Comparison of ENCODE assay signal across 1 cellular context in the genomic region with DNA sequence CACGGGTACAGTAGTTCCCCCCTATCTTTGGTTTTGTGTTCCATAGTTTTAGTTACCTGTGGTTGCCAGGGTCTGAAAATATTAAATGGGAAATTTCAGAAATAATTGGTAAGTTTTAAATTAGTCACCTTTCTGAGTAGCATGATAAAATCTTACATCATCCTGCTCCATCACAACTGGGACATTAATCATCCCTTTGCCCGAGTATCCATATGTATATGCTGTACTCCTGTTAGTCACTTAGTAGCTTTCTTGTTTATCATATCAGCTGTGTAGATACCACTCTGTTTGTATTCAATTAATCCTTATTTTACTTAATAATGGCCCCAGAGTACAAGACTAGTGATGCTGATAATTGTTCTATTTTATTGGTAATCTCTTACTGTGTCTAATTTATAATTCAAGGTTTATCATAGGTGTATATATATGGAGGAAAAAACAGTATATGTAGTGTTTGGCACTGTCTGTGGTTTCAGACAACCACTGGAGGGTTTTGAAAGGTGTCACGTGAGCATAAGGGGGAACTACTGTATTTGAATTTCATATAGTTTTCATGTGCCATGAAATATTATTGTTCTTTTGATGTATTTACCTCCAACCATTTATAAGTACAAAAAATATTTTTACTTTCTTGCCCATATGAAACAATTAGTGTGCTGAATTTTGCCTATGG.
TF ChIP-seq lines count a peak whose summit lies in the region.

No MANE protein-coding gene starts in this region.

TF ChIP-seq in HepG2, 621 proteins besides CTCF, POLR2A, EP300 and RAD21:
- TF ChIP-seq, protein P1, sequence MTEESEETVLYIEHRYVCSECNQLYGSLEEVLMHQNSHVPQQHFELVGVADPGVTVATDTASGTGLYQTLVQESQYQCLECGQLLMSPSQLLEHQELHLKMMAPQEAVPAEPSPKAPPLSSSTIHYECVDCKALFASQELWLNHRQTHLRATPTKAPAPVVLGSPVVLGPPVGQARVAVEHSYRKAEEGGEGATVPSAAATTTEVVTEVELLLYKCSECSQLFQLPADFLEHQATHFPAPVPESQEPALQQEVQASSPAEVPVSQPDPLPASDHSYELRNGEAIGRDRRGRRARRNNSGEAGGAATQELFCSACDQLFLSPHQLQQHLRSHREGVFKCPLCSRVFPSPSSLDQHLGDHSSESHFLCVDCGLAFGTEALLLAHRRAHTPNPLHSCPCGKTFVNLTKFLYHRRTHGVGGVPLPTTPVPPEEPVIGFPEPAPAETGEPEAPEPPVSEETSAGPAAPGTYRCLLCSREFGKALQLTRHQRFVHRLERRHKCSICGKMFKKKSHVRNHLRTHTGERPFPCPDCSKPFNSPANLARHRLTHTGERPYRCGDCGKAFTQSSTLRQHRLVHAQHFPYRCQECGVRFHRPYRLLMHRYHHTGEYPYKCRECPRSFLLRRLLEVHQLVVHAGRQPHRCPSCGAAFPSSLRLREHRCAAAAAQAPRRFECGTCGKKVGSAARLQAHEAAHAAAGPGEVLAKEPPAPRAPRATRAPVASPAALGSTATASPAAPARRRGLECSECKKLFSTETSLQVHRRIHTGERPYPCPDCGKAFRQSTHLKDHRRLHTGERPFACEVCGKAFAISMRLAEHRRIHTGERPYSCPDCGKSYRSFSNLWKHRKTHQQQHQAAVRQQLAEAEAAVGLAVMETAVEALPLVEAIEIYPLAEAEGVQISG (CRISPR knock-in tag; IDR thresholded peaks at IDR 0.05) = no peak
- TF ChIP-seq, protein P2, sequence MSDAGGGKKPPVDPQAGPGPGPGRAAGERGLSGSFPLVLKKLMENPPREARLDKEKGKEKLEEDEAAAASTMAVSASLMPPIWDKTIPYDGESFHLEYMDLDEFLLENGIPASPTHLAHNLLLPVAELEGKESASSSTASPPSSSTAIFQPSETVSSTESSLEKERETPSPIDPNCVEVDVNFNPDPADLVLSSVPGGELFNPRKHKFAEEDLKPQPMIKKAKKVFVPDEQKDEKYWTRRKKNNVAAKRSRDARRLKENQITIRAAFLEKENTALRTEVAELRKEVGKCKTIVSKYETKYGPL (CRISPR knock-in tag; IDR thresholded peaks at IDR 0.05) = no peak
- TF ChIP-seq MTF1 (CRISPR knock-in tag; IDR thresholded peaks at IDR 0.05) = no peak
- TF ChIP-seq RFX3 (CRISPR knock-in tag; IDR thresholded peaks at IDR 0.05) = no peak
- TF ChIP-seq, protein P3, sequence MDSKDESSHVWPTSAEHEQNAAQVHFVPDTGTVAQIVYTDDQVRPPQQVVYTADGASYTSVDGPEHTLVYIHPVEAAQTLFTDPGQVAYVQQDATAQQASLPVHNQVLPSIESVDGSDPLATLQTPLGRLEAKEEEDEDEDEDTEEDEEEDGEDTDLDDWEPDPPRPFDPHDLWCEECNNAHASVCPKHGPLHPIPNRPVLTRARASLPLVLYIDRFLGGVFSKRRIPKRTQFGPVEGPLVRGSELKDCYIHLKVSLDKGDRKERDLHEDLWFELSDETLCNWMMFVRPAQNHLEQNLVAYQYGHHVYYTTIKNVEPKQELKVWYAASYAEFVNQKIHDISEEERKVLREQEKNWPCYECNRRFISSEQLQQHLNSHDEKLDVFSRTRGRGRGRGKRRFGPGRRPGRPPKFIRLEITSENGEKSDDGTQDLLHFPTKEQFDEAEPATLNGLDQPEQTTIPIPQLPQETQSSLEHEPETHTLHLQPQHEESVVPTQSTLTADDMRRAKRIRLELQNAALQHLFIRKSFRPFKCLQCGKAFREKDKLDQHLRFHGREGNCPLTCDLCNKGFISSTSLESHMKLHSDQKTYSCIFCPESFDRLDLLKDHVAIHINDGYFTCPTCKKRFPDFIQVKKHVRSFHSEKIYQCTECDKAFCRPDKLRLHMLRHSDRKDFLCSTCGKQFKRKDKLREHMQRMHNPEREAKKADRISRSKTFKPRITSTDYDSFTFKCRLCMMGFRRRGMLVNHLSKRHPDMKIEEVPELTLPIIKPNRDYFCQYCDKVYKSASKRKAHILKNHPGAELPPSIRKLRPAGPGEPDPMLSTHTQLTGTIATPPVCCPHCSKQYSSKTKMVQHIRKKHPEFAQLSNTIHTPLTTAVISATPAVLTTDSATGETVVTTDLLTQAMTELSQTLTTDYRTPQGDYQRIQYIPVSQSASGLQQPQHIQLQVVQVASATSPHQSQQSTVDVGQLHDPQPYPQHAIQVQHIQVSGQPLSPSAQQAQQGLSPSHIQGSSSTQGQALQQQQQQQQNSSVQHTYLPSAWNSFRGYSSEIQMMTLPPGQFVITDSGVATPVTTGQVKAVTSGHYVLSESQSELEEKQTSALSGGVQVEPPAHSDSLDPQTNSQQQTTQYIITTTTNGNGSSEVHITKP (CRISPR knock-in tag; IDR thresholded peaks at IDR 0.05; ENCODE audit: low read depth) = no peak
- no peak for TF ChIP-seq NPAS2 (CRISPR knock-in tag; IDR thresholded peaks at IDR 0.05; ENCODE audit: borderline replicate concordance)
- no peak for TF ChIP-seq ZSCAN29 (CRISPR knock-in tag; conservative IDR thresholded peaks at IDR 0.05)
- TF ChIP-seq TBL1XR1 (IDR thresholded peaks at IDR 0.05; ENCODE audit: borderline replicate concordance, low read length, partially characterized antibody) = no peak
- no peak for TF ChIP-seq ZNF180 (CRISPR knock-in tag; IDR thresholded peaks at IDR 0.05; ENCODE audit: borderline replicate concordance, low read depth)
- no peak for TF ChIP-seq ZSCAN12 (CRISPR knock-in tag; IDR thresholded peaks at IDR 0.05)
- TF ChIP-seq, protein P4, sequence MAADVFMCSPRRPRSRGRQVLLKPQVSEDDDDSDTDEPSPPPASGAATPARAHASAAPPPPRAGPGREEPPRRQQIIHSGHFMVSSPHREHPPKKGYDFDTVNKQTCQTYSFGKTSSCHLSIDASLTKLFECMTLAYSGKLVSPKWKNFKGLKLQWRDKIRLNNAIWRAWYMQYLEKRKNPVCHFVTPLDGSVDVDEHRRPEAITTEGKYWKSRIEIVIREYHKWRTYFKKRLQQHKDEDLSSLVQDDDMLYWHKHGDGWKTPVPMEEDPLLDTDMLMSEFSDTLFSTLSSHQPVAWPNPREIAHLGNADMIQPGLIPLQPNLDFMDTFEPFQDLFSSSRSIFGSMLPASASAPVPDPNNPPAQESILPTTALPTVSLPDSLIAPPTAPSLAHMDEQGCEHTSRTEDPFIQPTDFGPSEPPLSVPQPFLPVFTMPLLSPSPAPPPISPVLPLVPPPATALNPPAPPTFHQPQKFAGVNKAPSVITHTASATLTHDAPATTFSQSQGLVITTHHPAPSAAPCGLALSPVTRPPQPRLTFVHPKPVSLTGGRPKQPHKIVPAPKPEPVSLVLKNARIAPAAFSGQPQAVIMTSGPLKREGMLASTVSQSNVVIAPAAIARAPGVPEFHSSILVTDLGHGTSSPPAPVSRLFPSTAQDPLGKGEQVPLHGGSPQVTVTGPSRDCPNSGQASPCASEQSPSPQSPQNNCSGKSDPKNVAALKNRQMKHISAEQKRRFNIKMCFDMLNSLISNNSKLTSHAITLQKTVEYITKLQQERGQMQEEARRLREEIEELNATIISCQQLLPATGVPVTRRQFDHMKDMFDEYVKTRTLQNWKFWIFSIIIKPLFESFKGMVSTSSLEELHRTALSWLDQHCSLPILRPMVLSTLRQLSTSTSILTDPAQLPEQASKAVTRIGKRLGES (CRISPR knock-in tag; IDR thresholded peaks at IDR 0.05; ENCODE audit: borderline replicate concordance) = no peak
- no peak for TF ChIP-seq ZBTB21 (CRISPR knock-in tag; IDR thresholded peaks at IDR 0.05)
- TF ChIP-seq, protein P5, sequence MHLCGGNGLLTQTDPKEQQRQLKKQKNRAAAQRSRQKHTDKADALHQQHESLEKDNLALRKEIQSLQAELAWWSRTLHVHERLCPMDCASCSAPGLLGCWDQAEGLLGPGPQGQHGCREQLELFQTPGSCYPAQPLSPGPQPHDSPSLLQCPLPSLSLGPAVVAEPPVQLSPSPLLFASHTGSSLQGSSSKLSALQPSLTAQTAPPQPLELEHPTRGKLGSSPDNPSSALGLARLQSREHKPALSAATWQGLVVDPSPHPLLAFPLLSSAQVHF (CRISPR knock-in tag; IDR thresholded peaks at IDR 0.05) = no peak
- TF ChIP-seq, protein P6, sequence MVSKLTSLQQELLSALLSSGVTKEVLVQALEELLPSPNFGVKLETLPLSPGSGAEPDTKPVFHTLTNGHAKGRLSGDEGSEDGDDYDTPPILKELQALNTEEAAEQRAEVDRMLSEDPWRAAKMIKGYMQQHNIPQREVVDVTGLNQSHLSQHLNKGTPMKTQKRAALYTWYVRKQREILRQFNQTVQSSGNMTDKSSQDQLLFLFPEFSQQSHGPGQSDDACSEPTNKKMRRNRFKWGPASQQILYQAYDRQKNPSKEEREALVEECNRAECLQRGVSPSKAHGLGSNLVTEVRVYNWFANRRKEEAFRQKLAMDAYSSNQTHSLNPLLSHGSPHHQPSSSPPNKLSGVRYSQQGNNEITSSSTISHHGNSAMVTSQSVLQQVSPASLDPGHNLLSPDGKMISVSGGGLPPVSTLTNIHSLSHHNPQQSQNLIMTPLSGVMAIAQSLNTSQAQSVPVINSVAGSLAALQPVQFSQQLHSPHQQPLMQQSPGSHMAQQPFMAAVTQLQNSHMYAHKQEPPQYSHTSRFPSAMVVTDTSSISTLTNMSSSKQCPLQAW (CRISPR knock-in tag; IDR thresholded peaks at IDR 0.05) = no peak
- TF ChIP-seq FOXA1 (IDR thresholded peaks at IDR 0.05) = no peak
- TF ChIP-seq FOXA1 (CRISPR knock-in tag; IDR thresholded peaks at IDR 0.05) = no peak
- no peak for TF ChIP-seq EZH2 (conservative IDR thresholded peaks at IDR 0.05; ENCODE audit: low read depth, low read length)
- TF ChIP-seq ZKSCAN5 (CRISPR knock-in tag; IDR thresholded peaks at IDR 0.05) = no peak
- TF ChIP-seq KAT7 (CRISPR knock-in tag; IDR thresholded peaks at IDR 0.05; ENCODE audit: borderline replicate concordance) = no peak
